27 cellular contexts compared by ENCODE assay signal in the genomic region with DNA sequence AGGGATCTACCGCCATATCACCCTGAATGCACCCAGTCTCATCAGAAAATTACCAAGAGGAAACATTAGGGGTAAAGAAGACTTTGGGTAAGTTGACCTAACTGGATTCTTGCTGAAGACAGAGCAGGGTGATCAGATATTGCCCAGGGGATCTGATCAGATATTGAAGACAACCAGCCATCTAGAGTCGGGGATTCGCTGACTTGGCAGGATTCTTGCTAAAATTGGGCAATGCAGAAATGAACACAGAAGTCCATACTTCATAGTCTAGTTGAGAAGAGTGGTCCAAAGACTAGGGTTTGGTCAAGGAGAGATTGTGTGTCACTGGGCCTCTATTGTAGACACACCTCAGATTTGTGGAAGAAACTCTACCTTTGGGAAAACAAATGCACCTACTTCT.
"Had no signal": no experiment of that assay in that cellular context is flagged by ENCODE, and none has a peak within 500 bp of the region (broad histone marks: within the 10 kb centered on the region; RNA-seq: fewer than 3 reads in every experiment).

No MANE protein-coding gene starts in this region.

- H2AFZ ChIP-seq: neural progenitor cell, parathyroid adenoma had no signal

- H3K4me3 ChIP-seq: neural progenitor cell, ovary, psoas muscle, skin epidermis, smooth muscle cell, spleen, stomach, thoracic aorta, thyroid gland, tibial nerve, upper lobe of left lung, vagina had no signal

- ATAC-seq: naive thymus-derived CD4-positive, alpha-beta T cell; natural killer cell; psoas muscle; right cardiac atrium; sciatic nerve; stimulated activated effector memory CD8-positive, alpha-beta T cell treated with anti-CD3 and anti-CD28 coated beads, Interleukin-12 subunit alpha, Interleukin-12 subunit beta, amount 100 ng/mL, for 72 hours; stimulated activated naive B cell treated with anti-CD40 and anti-IgM and Interleukin-4, amounts not matched to agents 10 μg/mL and 1 μg/mL and 100 μg/mL, for 72 hours had no signal

- H3K4me1 ChIP-seq: neural progenitor cell, parathyroid adenoma, psoas muscle, spleen, stomach, thyroid gland, tibial nerve, upper lobe of left lung, vagina had no signal

- H3K36me3 ChIP-seq: neural progenitor cell, ovary, spleen, stomach, thoracic aorta, thyroid gland, tibial nerve, upper lobe of left lung, vagina had no signal

- H3K79me2 ChIP-seq: parathyroid adenoma had no signal

- DNase-seq: naive thymus-derived CD4-positive, alpha-beta T cell; natural killer cell; occipital lobe; ovary; posterior cingulate gyrus; psoas muscle; right cardiac atrium; spleen; stimulated activated CD4-positive, alpha-beta T cell treated with anti-CD3 and anti-CD28 coated beads, Interleukin-12 subunit alpha, Interleukin-12 subunit beta, amount 100 ng/mL, for 4 hours; stimulated activated CD4-positive, alpha-beta T cell treated with anti-CD3 and anti-CD28 coated beads, Interleukin-1b, Interleukin-23, amount 100 ng/mL, for 48 hours; stimulated activated CD4-positive, alpha-beta T cell treated with anti-CD3 and anti-CD28 coated beads, Interleukin-4, amount 100 ng/mL, for 1 hour; stimulated activated naive B cell treated with anti-CD40 and anti-IgM and Interleukin-4, amounts not matched to agents 10 μg/mL and 1 μg/mL and 100 μg/mL, for 72 hours; stimulated activated naive CD4-positive, alpha-beta T cell treated with Interleukin-2 at 50 U/mL for 16 hours; stomach; thyroid gland; trophoblast cell; upper lobe of left lung had no signal

- H3K4me2 ChIP-seq: neural progenitor cell, smooth muscle cell had no signal

- H3K9me3 ChIP-seq: ovary, psoas muscle, thoracic aorta, thyroid gland, tibial nerve, vagina had no signal

- H3K9ac ChIP-seq: neural progenitor cell, parathyroid adenoma had no signal

- H3K27ac ChIP-seq: neural progenitor cell, ovary, parathyroid adenoma, psoas muscle, skin epidermis, spleen, stomach, thoracic aorta, thyroid gland, tibial nerve, upper lobe of left lung, vagina had no signal

- FAIRE-seq: urothelium cell line had no signal

- H3K27me3 ChIP-seq: neural progenitor cell, ovary, spleen, stomach, thyroid gland, tibial nerve, upper lobe of left lung, vagina had no signal
